ENCODE assay signal across 27 cellular contexts in the genomic region with DNA sequence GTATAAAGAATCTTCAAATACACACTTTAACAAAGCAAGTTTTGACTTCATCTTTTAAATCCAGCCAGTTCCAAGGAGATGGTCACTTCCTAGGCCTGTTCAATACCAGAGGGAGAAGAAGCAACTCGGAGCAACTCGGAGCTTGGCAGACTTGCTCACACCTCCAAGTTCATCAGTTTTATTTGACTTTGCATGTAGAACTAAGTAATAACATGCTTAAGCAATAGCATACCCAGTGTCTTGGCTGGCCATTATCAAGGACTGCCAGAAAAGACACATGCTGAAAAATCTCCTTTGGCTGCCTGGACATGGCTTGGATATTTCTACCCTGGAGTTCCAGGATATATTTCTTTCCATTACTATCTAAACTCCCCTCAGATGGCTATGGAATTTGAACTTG. TPM values are rescaled to one million over a fixed set of nuclear protein-coding genes. Genes with fewer than 3 reads are reported as not detected.
DNase-seq lines count a peak whose midpoint lies in the region; ATAC-seq and TF ChIP-seq lines count a peak whose summit lies in the region.
"Had no signal": no experiment of that assay in that cellular context is flagged by ENCODE, and none has a peak within 500 bp of the region (broad histone marks: within the 10 kb centered on the region; RNA-seq: fewer than 3 reads in every experiment).

No MANE protein-coding gene starts in this region.

- H3K27ac ChIP-seq in ascending aorta (peak overlapping the region; percentile 52 to 89), tibial artery (peak overlapping the region; percentile 45 to 86)
- H3K27ac ChIP-seq: BLaER1, SJSA1 had no signal

- in situ Hi-C loops in GM13977 (cut with MboI; ENCODE audit: low pct_unique_long_range_greater_than_20kb, low sequenced_read_pairs, unreplicated experiment), result no loop called here

- H3K4me1 ChIP-seq in ascending aorta (peaks cover 0 to 26% of the 10 kb centered on the region in 2 donors), tibial artery (peaks cover 0 to 77% (median 25%) of the 10 kb centered on the region in 4 donors)
- H3K4me1 ChIP-seq: BLaER1 had no signal

- H3K27ac Mint-ChIP-seq in nephron, result peak overlapping the region in 2 of 3 experiments; percentile 13 to 45
- H3K27ac Mint-ChIP-seq: CD4-positive, alpha-beta T cell; GM23338 had no signal

- TF ChIP-seq CTCF in ascending aorta (IDR thresholded peaks at IDR 0.05), result no peak
- TF ChIP-seq CTCF in fibroblast of the aortic adventitia (IDR thresholded peaks at IDR 0.05; ENCODE audit: insufficient read depth, low read length), result no peak
- TF ChIP-seq CTCF in nephron (IDR thresholded peaks at IDR 0.05; ENCODE audit: unreplicated experiment in 3 of 3), result no peak
- no peak for TF ChIP-seq CTCF in tibial artery (IDR thresholded peaks at IDR 0.05)
- TF ChIP-seq CTCF in GM13977 (IDR thresholded peaks at IDR 0.05; ENCODE audit: extremely low read depth, insufficient read depth, missing control alignments), result no peak

- H3K36me3 Mint-ChIP-seq in nephron (ENCODE audit: low read depth), result peaks cover 9% of the 10 kb centered on the region

- intact Hi-C loops in ascending aorta (cut with DNase I) (no loop called here), tibial artery (cut with DNase I; ENCODE audit: low total_unique reads) (no loop called here)

- H3K4me1 Mint-ChIP-seq in nephron, result peaks cover 15% of the 10 kb centered on the region
- H3K4me1 Mint-ChIP-seq: GM23338 had no signal

- no peak for DNase-seq in ascending aorta (ENCODE audit: low spot score in 2 of 2)
- peak; percentile 83 for DNase-seq in fibroblast of the aortic adventitia (ENCODE audit: low read depth)
- DNase-seq in tibial artery, result peak in 1 of 2 donors; percentile 36
- no peak for DNase-seq in GM13977 (ENCODE audit: low spot score)
- DNase-seq: CD4-positive, alpha-beta T cell; COR-L47; DMS 273 treated with DMSO at 0.1 percent for 48 hours; DMS79 treated with DMSO at 0.1 percent for 48 hours; Karpas-422; MV-4-11; NCI-H1105 treated with DMSO at 0.1 percent for 48 hours; NCI-H1694; NCI-H2081; NCI-H2171; NCI-H345; NCI-H524; NCI-H774; NK-92 treated with Interleukin-12 subunit alpha and Interleukin-12 subunit beta, amount 100 ng/mL, for 24 hours had no signal

- H3K36me3 ChIP-seq in ascending aorta (no peaks in the 10 kb centered on the region), tibial artery (peaks cover 0 to 5% (median 2%) of the 10 kb centered on the region in 3 donors)
- H3K36me3 ChIP-seq: BLaER1 had no signal

- no peaks in the 10 kb centered on the region for H3K27me3 ChIP-seq in ascending aorta
- no peaks in the 10 kb centered on the region for H3K27me3 ChIP-seq in tibial artery
- H3K27me3 ChIP-seq: BLaER1, SJSA1 had no signal

- no peak overlapping the region for H3K4me3 ChIP-seq in ascending aorta
- no peak overlapping the region for H3K4me3 ChIP-seq in fibroblast of the aortic adventitia (ENCODE audit: low read depth, low read length)
- no peak overlapping the region for H3K4me3 ChIP-seq in tibial artery
- H3K4me3 ChIP-seq: BLaER1, GM12878, GM23338, SJSA1 had no signal

- ATAC-seq in HG03175 (IDR thresholded peaks at IDR 0.05; ENCODE audit: unreplicated experiment), result no peak
- ATAC-seq in HG03565 (IDR thresholded peaks at IDR 0.05; ENCODE audit: unreplicated experiment), result no peak
- ATAC-seq: GM12878, GM23338, HCT116, Panc1 had no signal

- no peak overlapping the region for H3K4me3 Mint-ChIP-seq in nephron
- H3K4me3 Mint-ChIP-seq: CD4-positive, alpha-beta T cell; GM23338 had no signal

- H3K9me3 ChIP-seq in ascending aorta (no peaks in the 10 kb centered on the region), tibial artery (no peaks in the 10 kb centered on the region)
- H3K9me3 ChIP-seq: SJSA1 had no signal

- no peaks in the 10 kb centered on the region for H3K27me3 Mint-ChIP-seq in nephron (ENCODE audit: low read depth)

- no peaks in the 10 kb centered on the region for H3K9me3 Mint-ChIP-seq in nephron
- H3K9me3 Mint-ChIP-seq: CD4-positive, alpha-beta T cell; GM23338 had no signal

RNA-seq across cellular contexts. Expression of a gene that starts 52.6 kb away (rescaled TPM):
- total RNA-seq in ascending aorta (71.2 TPM), fibroblast of the aortic adventitia (ENCODE audit: low replicate concordance) (91.1 and 455 TPM in 2 replicates)
- total RNA-seq: CD4-positive, alpha-beta T cell had no signal
